In the genomic region with DNA sequence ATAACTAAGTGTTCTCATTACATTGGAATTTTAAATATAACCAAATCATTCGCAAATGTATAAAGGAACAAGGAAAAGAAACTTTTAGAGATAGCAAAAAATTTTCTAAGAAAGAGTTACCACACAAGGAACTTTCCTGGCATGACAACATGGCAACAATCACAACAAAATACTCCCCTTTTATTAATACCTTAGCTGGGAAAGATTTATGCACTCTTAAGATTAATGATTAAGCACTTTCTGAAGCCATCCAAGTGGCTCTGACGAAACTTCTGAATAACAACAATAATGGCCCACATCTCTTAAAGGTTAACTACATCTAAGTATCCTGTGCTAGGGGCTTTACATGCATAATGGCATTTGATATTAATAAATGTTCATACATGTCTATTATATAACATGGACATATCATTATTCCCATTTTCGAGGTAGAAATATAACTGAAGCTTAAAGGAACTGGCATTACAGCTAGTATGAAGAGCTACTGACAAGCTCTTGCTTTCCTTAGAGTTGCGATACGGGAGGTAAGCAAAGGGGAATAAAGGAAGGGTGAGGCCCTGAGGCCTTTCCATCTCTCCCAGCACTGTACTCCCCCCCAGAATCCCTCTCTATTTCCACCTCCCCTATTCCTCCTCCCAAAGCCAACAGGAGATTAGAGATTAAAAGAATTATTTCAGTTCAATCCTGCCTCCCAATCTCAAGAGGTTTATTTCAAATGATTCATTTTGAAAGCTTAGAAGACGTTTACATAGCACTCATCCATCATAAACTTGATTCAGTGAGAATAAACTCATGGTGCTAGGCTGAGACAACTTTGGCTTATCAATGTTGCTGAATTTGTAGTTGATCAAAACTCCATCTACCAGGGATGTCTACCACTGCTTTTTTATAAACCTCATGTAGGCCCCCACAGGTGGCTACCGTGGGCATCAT, we compare ENCODE assay signal across 2 cellular contexts.
TF ChIP-seq lines count a peak whose summit lies in the region.

No MANE protein-coding gene starts in this region.

TF ChIP-seq in endothelial cell of umbilical vein, 7 proteins besides CTCF, POLR2A, EP300 and RAD21:
- TF ChIP-seq GATA2 (IDR thresholded peaks at IDR 0.05; ENCODE audit: insufficient read depth, insufficient read length, low read depth, low read length) (no peak), FOS (IDR thresholded peaks at IDR 0.05; ENCODE audit: borderline replicate concordance, insufficient read depth, low read length) (no peak), POLR2AphosphoS5 (IDR thresholded peaks at IDR 0.05; ENCODE audit: insufficient read depth, low read depth, low read length) (no peak), MYC (IDR thresholded peaks at IDR 0.05; ENCODE audit: low read depth, low read length) (no peak), JUN (IDR thresholded peaks at IDR 0.05; ENCODE audit: borderline replicate concordance, insufficient read depth, insufficient read length, low read depth) (no peak), EZH2 (IDR thresholded peaks at IDR 0.05; ENCODE audit: borderline replicate concordance, low read depth, low read length, severe bottlenecking) (no peak)
- TF ChIP-seq, protein P1, sequence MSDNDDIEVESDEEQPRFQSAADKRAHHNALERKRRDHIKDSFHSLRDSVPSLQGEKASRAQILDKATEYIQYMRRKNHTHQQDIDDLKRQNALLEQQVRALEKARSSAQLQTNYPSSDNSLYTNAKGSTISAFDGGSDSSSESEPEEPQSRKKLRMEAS (IDR thresholded peaks at IDR 0.05; ENCODE audit: insufficient read depth, insufficient read length): no peak

TF ChIP-seq in liver, 16 proteins besides CTCF, POLR2A, EP300 and RAD21:
- TF ChIP-seq EGR1 (IDR thresholded peaks at IDR 0.05; ENCODE audit: low read depth in 2 of 2): no peak
- no peak for TF ChIP-seq GABPA (IDR thresholded peaks at IDR 0.05 in 1 of 2, conservative IDR thresholded peaks at IDR 0.05 in 1 of 2)
- TF ChIP-seq NR2F2 (IDR thresholded peaks at IDR 0.05): peak; percentile 25
- no peak for TF ChIP-seq FOXA2 (IDR thresholded peaks at IDR 0.05)
- no peak for TF ChIP-seq FOXA1 (IDR thresholded peaks at IDR 0.05)
- no peak for TF ChIP-seq JUND (IDR thresholded peaks at IDR 0.05)
- TF ChIP-seq, protein P2, sequence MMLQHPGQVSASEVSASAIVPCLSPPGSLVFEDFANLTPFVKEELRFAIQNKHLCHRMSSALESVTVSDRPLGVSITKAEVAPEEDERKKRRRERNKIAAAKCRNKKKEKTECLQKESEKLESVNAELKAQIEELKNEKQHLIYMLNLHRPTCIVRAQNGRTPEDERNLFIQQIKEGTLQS (IDR thresholded peaks at IDR 0.05): peak; percentile 16
- TF ChIP-seq HNF4A (conservative IDR thresholded peaks at IDR 0.05): peak in 1 of 2 donors; percentile 42
- peak in 1 of 2 donors; percentile 11 for TF ChIP-seq RXRA (IDR thresholded peaks at IDR 0.05)
- peak; percentile 20 for TF ChIP-seq SP1 (IDR thresholded peaks at IDR 0.05)
- no peak for TF ChIP-seq HNF4G (IDR thresholded peaks at IDR 0.05)
- TF ChIP-seq, protein P3, sequence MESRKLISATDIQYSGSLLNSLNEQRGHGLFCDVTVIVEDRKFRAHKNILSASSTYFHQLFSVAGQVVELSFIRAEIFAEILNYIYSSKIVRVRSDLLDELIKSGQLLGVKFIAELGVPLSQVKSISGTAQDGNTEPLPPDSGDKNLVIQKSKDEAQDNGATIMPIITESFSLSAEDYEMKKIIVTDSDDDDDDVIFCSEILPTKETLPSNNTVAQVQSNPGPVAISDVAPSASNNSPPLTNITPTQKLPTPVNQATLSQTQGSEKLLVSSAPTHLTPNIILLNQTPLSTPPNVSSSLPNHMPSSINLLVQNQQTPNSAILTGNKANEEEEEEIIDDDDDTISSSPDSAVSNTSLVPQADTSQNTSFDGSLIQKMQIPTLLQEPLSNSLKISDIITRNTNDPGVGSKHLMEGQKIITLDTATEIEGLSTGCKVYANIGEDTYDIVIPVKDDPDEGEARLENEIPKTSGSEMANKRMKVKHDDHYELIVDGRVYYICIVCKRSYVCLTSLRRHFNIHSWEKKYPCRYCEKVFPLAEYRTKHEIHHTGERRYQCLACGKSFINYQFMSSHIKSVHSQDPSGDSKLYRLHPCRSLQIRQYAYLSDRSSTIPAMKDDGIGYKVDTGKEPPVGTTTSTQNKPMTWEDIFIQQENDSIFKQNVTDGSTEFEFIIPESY (IDR thresholded peaks at IDR 0.05): no peak
